In genomic region chr9:3906437-3907213, GRCh38 we compare ENCODE assay signal across 1 cellular context.
TF ChIP-seq lines count a peak whose summit lies in the region.

No MANE protein-coding gene starts in this region.

TF ChIP-seq in GM23338, 12 proteins besides CTCF, POLR2A, EP300 and RAD21 (continued from another document):
- TF ChIP-seq, protein P1, sequence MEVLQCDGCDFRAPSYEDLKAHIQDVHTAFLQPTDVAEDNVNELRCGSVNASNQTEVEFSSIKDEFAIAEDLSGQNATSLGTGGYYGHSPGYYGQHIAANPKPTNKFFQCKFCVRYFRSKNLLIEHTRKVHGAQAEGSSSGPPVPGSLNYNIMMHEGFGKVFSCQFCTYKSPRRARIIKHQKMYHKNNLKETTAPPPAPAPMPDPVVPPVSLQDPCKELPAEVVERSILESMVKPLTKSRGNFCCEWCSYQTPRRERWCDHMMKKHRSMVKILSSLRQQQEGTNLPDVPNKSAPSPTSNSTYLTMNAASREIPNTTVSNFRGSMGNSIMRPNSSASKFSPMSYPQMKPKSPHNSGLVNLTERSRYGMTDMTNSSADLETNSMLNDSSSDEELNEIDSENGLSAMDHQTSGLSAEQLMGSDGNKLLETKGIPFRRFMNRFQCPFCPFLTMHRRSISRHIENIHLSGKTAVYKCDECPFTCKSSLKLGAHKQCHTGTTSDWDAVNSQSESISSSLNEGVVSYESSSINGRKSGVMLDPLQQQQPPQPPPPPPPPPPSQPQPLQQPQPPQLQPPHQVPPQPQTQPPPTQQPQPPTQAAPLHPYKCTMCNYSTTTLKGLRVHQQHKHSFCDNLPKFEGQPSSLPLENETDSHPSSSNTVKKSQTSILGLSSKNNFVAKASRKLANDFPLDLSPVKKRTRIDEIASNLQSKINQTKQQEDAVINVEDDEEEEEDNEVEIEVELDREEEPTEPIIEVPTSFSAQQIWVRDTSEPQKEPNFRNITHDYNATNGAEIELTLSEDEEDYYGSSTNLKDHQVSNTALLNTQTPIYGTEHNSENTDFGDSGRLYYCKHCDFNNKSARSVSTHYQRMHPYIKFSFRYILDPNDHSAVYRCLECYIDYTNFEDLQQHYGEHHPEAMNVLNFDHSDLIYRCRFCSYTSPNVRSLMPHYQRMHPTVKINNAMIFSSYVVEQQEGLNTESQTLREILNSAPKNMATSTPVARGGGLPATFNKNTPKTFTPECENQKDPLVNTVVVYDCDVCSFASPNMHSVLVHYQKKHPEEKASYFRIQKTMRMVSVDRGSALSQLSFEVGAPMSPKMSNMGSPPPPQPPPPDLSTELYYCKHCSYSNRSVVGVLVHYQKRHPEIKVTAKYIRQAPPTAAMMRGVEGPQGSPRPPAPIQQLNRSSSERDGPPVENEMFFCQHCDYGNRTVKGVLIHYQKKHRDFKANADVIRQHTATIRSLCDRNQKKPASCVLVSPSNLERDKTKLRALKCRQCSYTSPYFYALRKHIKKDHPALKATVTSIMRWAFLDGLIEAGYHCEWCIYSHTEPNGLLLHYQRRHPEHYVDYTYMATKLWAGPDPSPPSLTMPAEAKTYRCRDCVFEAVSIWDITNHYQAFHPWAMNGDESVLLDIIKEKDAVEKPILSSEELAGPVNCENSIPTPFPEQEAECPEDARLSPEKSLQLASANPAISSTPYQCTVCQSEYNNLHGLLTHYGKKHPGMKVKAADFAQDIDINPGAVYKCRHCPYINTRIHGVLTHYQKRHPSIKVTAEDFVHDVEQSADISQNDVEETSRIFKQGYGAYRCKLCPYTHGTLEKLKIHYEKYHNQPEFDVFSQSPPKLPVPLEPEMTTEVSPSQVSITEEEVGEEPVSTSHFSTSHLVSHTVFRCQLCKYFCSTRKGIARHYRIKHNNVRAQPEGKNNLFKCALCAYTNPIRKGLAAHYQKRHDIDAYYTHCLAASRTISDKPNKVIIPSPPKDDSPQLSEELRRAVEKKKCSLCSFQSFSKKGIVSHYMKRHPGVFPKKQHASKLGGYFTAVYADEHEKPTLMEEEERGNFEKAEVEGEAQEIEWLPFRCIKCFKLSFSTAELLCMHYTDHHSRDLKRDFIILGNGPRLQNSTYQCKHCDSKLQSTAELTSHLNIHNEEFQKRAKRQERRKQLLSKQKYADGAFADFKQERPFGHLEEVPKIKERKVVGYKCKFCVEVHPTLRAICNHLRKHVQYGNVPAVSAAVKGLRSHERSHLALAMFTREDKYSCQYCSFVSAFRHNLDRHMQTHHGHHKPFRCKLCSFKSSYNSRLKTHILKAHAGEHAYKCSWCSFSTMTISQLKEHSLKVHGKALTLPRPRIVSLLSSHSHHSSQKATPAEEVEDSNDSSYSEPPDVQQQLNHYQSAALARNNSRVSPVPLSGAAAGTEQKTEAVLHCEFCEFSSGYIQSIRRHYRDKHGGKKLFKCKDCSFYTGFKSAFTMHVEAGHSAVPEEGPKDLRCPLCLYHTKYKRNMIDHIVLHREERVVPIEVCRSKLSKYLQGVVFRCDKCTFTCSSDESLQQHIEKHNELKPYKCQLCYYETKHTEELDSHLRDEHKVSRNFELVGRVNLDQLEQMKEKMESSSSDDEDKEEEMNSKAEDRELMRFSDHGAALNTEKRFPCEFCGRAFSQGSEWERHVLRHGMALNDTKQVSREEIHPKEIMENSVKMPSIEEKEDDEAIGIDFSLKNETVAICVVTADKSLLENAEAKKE (CRISPR knock-in tag; IDR thresholded peaks at IDR 0.05): no peak
- no peak for TF ChIP-seq POLR2AphosphoS5 (IDR thresholded peaks at IDR 0.05; ENCODE audit: low read depth)
- no peak for TF ChIP-seq STAT1 (IDR thresholded peaks at IDR 0.05; ENCODE audit: unreplicated experiment)
- TF ChIP-seq JUNB (IDR thresholded peaks at IDR 0.05; ENCODE audit: unreplicated experiment): no peak
- no peak for TF ChIP-seq NANOG (IDR thresholded peaks at IDR 0.05; ENCODE audit: borderline replicate concordance)
- TF ChIP-seq ZNF331 (CRISPR knock-in tag; IDR thresholded peaks at IDR 0.05; ENCODE audit: low read depth): no peak
- TF ChIP-seq EZH2 (IDR thresholded peaks at IDR 0.05; ENCODE audit: low read depth, unreplicated experiment): no peak
- no peak for TF ChIP-seq REST (IDR thresholded peaks at IDR 0.05; ENCODE audit: unreplicated experiment)
